ENCODE assay signal across 1 cellular context in genomic region chr3:179563298-179563934, GRCh38.
TF ChIP-seq lines count a peak whose summit lies in the region.

No MANE protein-coding gene starts in this region.

TF ChIP-seq in HEK293, 187 proteins besides CTCF, POLR2A, EP300 and RAD21 (continued from another document):
- TF ChIP-seq KLF17 (tag by site-specific recombination; IDR thresholded peaks at IDR 0.05), result no peak
- peak; percentile 29 for TF ChIP-seq ZBTB26 (tag by site-specific recombination; optimal IDR thresholded peaks at IDR 0.05)
- TF ChIP-seq EGR2 (tag by site-specific recombination; IDR thresholded peaks at IDR 0.05; ENCODE audit: low read depth), result no peak
- no peak for TF ChIP-seq ZEB2 (tag by site-specific recombination; IDR thresholded peaks at IDR 0.05)
- TF ChIP-seq ZNF843 (tag by site-specific recombination; IDR thresholded peaks at IDR 0.05), result 0 out of 2 replicates have a peak, but pooled peaks have one; percentile 1
- TF ChIP-seq ZNF692 (tag by site-specific recombination; IDR thresholded peaks at IDR 0.05), result 0 out of 2 replicates have a peak, but pooled peaks have one; percentile 7
- no peak for TF ChIP-seq ZNF777 (tag by site-specific recombination; IDR thresholded peaks at IDR 0.05; ENCODE audit: borderline replicate concordance)
- no peak for TF ChIP-seq GLI2 (tag by site-specific recombination; IDR thresholded peaks at IDR 0.05; ENCODE audit: borderline replicate concordance, low read depth)
- TF ChIP-seq ZBTB11 (tag by site-specific recombination; conservative IDR thresholded peaks at IDR 0.05; ENCODE audit: low read depth), result peak; percentile 27; the same call in 1 of the 2 replicates
- no peak for TF ChIP-seq ZNF571 (tag by site-specific recombination; IDR thresholded peaks at IDR 0.05)
- no peak for TF ChIP-seq ZNF155 (tag by site-specific recombination; IDR thresholded peaks at IDR 0.05)
- no peak for TF ChIP-seq PATZ1 (tag by site-specific recombination; IDR thresholded peaks at IDR 0.05)
- TF ChIP-seq ZFHX2 (tag by site-specific recombination; conservative IDR thresholded peaks at IDR 0.05), result 0 out of 2 replicates have a peak, but pooled peaks have one; percentile 10
- TF ChIP-seq MZF1 (tag by site-specific recombination; IDR thresholded peaks at IDR 0.05; ENCODE audit: borderline replicate concordance), result no peak
TF ChIP-seq in HEK293: peak in this region for 8.
